11 cellular contexts compared by ENCODE assay signal in genomic region chr1:173864179-173864867, GRCh38. TPM values are rescaled to one million over a fixed set of nuclear protein-coding genes. Genes with fewer than 3 reads are reported as not detected.
DNase-seq lines count a peak whose midpoint lies in the region; TF ChIP-seq lines count a peak whose summit lies in the region.
"Had no signal": no experiment of that assay in that cellular context is flagged by ENCODE, and none has a peak within 500 bp of the region (broad histone marks: within the 10 kb centered on the region; RNA-seq: fewer than 3 reads in every experiment).

No MANE protein-coding gene starts in this region.

- H3K9me3 Mint-ChIP-seq in activated CD4-positive, alpha-beta memory T cell treated with anti-CD3 and anti-CD28 coated beads for 36 hours: no peaks in the 10 kb centered on the region

- H3K36me3 Mint-ChIP-seq in activated CD4-positive, alpha-beta memory T cell treated with anti-CD3 and anti-CD28 coated beads for 36 hours: peaks cover 64% of the 10 kb centered on the region

- H3K36me3 ChIP-seq in BE2C (peaks cover 80% of the 10 kb centered on the region), iPS-20b (ENCODE audit: insufficient read depth, low read depth, low read length) (peaks cover 64% of the 10 kb centered on the region)
- H3K36me3 ChIP-seq: ovary had no signal

- peak overlapping the region; percentile 99 for H3K4me3 Mint-ChIP-seq in activated CD4-positive, alpha-beta memory T cell treated with anti-CD3 and anti-CD28 coated beads for 36 hours

- H3K4me3 ChIP-seq in BE2C (ENCODE audit: low read depth, low read length): peak overlapping the region; percentile 95
- H3K4me3 ChIP-seq in iPS-20b (ENCODE audit: low read length): peak overlapping the region; percentile 99
- H3K4me3 ChIP-seq: ovary had no signal

- CTCF ChIA-PET in HEK293T (lab: Yijun Ruan, JAX): no interaction called here
- CTCF ChIA-PET in activated CD4-positive, alpha-beta memory T cell treated with anti-CD3 and anti-CD28 coated beads for 36 hours (lab: Charles Lee): no interaction called here

- DNase-seq in BE2C (no peak), HEK293T (ENCODE audit: extremely low spot score) (no peak), OCI-M2 (lab: John Stamatoyannopoulos, UW; ENCODE audit: unreplicated experiment) (no peak), AG08396 (ENCODE audit: low spot score) (no peak), medulla oblongata (ENCODE audit: extremely low spot score) (no peak)
- no peak for DNase-seq in activated CD4-positive, alpha-beta memory T cell treated with anti-CD3 and anti-CD28 coated beads for 36 hours
- DNase-seq in effector CD8-positive, alpha-beta T cell (lab: John Stamatoyannopoulos, UW): no peak
- DNase-seq: activated CD4-positive, alpha-beta T cell treated with anti-CD3 and anti-CD28 coated beads for 1 hour; NCI-H2171 treated with DMSO at 0.1 percent for 48 hours; ovary had no signal

- peak overlapping the region; percentile 100 for H3K9ac ChIP-seq in iPS-20b (ENCODE audit: low read depth, low read length)

- POLR2A ChIA-PET in HEK293T (lab: Yijun Ruan, JAX): interaction anchor here (1.6 kb wide), 2 partner anchors 10 to 40 kb away, joined by 5 read pairs; partner anchors contain the start of gene DARS2
- POLR2A ChIA-PET in activated CD4-positive, alpha-beta memory T cell treated with anti-CD3 and anti-CD28 coated beads for 36 hours (lab: Charles Lee): interaction anchor here (1.1 to 4.0 kb wide), 2 partner anchors 8 to 40 kb away, joined by 3 to 21 read pairs; partner anchors contain the start of genes CENPL and DARS2

- H3K27ac Mint-ChIP-seq in activated CD4-positive, alpha-beta memory T cell treated with anti-CD3 and anti-CD28 coated beads for 36 hours: peak overlapping the region; percentile 98

- intact Hi-C loops in activated CD4-positive, alpha-beta memory T cell treated with anti-CD3 and anti-CD28 coated beads for 36 hours (cut with micrococcal nuclease): no loop called here

- H3K27me3 ChIP-seq in BE2C (no peaks in the 10 kb centered on the region), iPS-20b (ENCODE audit: insufficient read depth, low read length) (no peaks in the 10 kb centered on the region)
- H3K27me3 ChIP-seq: ovary had no signal

- H3K4me1 ChIP-seq in BE2C (no peaks in the 10 kb centered on the region; the same call in 1 of the 2 replicates), iPS-20b (ENCODE audit: insufficient read depth, low read length) (peaks cover 9% of the 10 kb centered on the region)

- peak overlapping the region; percentile 92 for H3K27ac ChIP-seq in iPS-20b (ENCODE audit: low read length)
- H3K27ac ChIP-seq: ovary had no signal

- H3K9me3 ChIP-seq in BE2C: no peaks in the 10 kb centered on the region
- no peaks in the 10 kb centered on the region; the same call in 1 of the 2 replicates for H3K9me3 ChIP-seq in iPS-20b (ENCODE audit: insufficient read depth, low read depth, low read length)
- H3K9me3 ChIP-seq: ovary had no signal

- TF ChIP-seq CTCF in BE2C (IDR thresholded peaks at IDR 0.05; ENCODE audit: low read depth, low read length): no peak

- peaks cover 3% of the 10 kb centered on the region for H3K27me3 Mint-ChIP-seq in activated CD4-positive, alpha-beta memory T cell treated with anti-CD3 and anti-CD28 coated beads for 36 hours

- peaks cover 43% of the 10 kb centered on the region for H3K4me1 Mint-ChIP-seq in activated CD4-positive, alpha-beta memory T cell treated with anti-CD3 and anti-CD28 coated beads for 36 hours (ENCODE audit: low read depth)

TF ChIP-seq in HEK293T, 16 proteins besides CTCF, POLR2A, EP300 and RAD21:
- TF ChIP-seq TARDBP (IDR thresholded peaks at IDR 0.05): no peak
- TF ChIP-seq NFRKB (IDR thresholded peaks at IDR 0.05): 0 out of 2 replicates have a peak, but pooled peaks have one; percentile 18
- no peak for TF ChIP-seq ZNF384 (IDR thresholded peaks at IDR 0.05)
- no peak for TF ChIP-seq HDGF (IDR thresholded peaks at IDR 0.05; ENCODE audit: borderline replicate concordance)
- no peak for TF ChIP-seq SUZ12 (IDR thresholded peaks at IDR 0.05)
- TF ChIP-seq FOXK2 (IDR thresholded peaks at IDR 0.05): no peak
- TF ChIP-seq BHLHE40 (IDR thresholded peaks at IDR 0.05; ENCODE audit: borderline replicate concordance): no peak
- no peak for TF ChIP-seq FOXA1 (IDR thresholded peaks at IDR 0.05)

RNA-seq across cellular contexts. Expression of gene GAS5, which starts 3.5 kb away (rescaled TPM):
- polyA plus RNA-seq in BE2C (2012; ENCODE audit: insufficient read depth, insufficient read length, low read depth): 577 TPM
- total RNA-seq in activated CD4-positive, alpha-beta memory T cell treated with anti-CD3 and anti-CD28 coated beads for 36 hours: 100 to 1,000 TPM; 913 to 929 TPM

RNA-seq across cellular contexts. Expression of gene ZBTB37, which starts 3.9 kb away (rescaled TPM):
- polyA plus RNA-seq in BE2C (2012; ENCODE audit: insufficient read depth, insufficient read length, low read depth): 2.6 TPM
- total RNA-seq in activated CD4-positive, alpha-beta memory T cell treated with anti-CD3 and anti-CD28 coated beads for 36 hours: 1 to 10 TPM; 8.2 to 8.3 TPM

RNA-seq across cellular contexts. Expression of gene CENPL, which starts 39.6 kb away (rescaled TPM):
- 4.1 TPM for polyA plus RNA-seq in BE2C (2012; ENCODE audit: insufficient read depth, insufficient read length, low read depth)
- 10 to 100 TPM; 24.5 to 26.3 TPM for total RNA-seq in activated CD4-positive, alpha-beta memory T cell treated with anti-CD3 and anti-CD28 coated beads for 36 hours

RNA-seq across cellular contexts. Expression of gene DARS2, which starts 39.9 kb away (rescaled TPM):
- 8.0 TPM for polyA plus RNA-seq in BE2C (2012; ENCODE audit: insufficient read depth, insufficient read length, low read depth)
- 10 to 100 TPM; 43.1 to 43.6 TPM for total RNA-seq in activated CD4-positive, alpha-beta memory T cell treated with anti-CD3 and anti-CD28 coated beads for 36 hours

RNA-seq across cellular contexts. Expression of gene SERPINC1, which starts 52.8 kb away (rescaled TPM):
- not detected for polyA plus RNA-seq in BE2C (2012; ENCODE audit: insufficient read depth, insufficient read length, low read depth)
- not detected for total RNA-seq in activated CD4-positive, alpha-beta memory T cell treated with anti-CD3 and anti-CD28 coated beads for 36 hours
